Comparison of ENCODE assay signal across 8 cellular contexts in the genomic region with DNA sequence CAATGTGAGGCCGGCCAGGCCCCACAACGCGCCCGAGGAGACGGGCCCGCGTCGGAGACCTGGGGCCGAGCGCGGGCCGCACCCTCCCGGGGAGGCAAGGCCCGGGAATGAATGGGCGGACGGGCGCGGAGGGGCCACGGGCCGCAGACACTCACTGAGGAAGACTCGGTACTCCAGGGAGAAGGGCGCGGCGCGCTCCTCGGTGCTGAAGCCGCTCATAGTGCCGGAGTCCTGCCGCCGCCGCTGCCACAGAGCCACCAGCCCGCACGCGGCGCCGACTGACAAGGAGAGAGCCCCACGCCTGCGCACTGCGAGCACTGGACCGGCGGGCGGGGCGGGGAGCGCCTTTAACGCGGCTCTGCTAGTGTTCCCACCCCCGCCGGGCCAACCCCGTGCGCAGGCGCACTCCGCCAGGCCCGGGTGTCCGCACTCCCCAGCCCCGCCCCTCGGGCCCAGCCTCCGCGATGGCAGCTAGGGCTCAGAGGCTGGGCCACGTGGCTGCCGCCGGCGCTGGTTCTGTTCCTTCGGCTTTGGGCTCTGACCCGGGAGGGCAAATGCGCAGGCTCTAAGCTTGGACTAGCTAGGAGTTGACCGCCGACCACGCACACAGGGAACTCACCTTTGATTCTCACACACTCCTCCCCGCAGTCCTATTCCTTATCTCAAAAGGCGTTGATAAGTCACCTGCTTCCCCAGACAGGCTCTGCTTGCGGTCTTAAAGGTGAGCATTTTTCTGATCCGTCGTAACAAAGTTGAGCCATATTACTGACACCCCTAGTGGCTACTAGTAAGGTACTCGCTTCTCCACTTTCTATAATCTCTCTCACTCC. TPM values are rescaled to one million over a fixed set of nuclear protein-coding genes. Genes with fewer than 3 reads are reported as not detected.
DNase-seq lines count a peak whose midpoint lies in the region; TF ChIP-seq lines count a peak whose summit lies in the region.

A gene (minus strand): TSS at position 321 of the 830 bp plus-strand sequence. CDS start 102 bp downstream, at position 219.

- peak; percentile 14 for TF ChIP-seq RAD21 in neural cell (conservative IDR thresholded peaks at IDR 0.05)

- WGBS in stomach, 5 donors = 0 to 1% (median 1%) methylated on average over 15 to 74 of the region's 74 CpGs

- H3K9ac ChIP-seq in ES-I3 (ENCODE audit: low read depth, low read length) = peak within 1 kb of the TSS; percentile 95
- H3K9ac ChIP-seq in neural cell (ENCODE audit: low read length) = peak within 1 kb of the TSS; percentile 91

- TF ChIP-seq CTCF in neural cell (IDR thresholded peaks at IDR 0.05; ENCODE audit: poor library complexity, severe bottlenecking) = peak; percentile 64
- peak in 2 of 7 experiments; percentile 18 to 29 for TF ChIP-seq CTCF in stomach (IDR thresholded peaks at IDR 0.05)

- H3K79me2 ChIP-seq in neural cell (replicated peaks; ENCODE audit: insufficient read depth, low read length) = peaks cover 25% of the 10 kb centered on the region

- H3K9me3 ChIP-seq in ES-I3 (ENCODE audit: control insufficient read depth, insufficient read depth, low read length) (no peaks in the 10 kb centered on the region; the same call in 1 of the 2 replicates), neural cell (ENCODE audit: low read length) (no peaks in the 10 kb centered on the region), stomach (no peaks in the 10 kb centered on the region)

- H3K36me3 ChIP-seq in ES-I3 (ENCODE audit: insufficient read depth, low read length) (peaks cover 4% of the 10 kb centered on the region), H7 (replicated peaks; ENCODE audit: control insufficient read depth, insufficient read depth, low read length) (peaks cover 3% of the 10 kb centered on the region; the same call in 1 of the 2 replicates), neural cell (ENCODE audit: insufficient read depth, low read length) (peaks cover 8% of the 10 kb centered on the region), stomach (peaks cover 8 to 20% (median 15%) of the 10 kb centered on the region in 4 donors)

- H3K4me3 ChIP-seq in H7 (ENCODE audit: insufficient read depth, low read depth, low read length) (peak within 1 kb of the TSS; percentile 84), neural cell (ENCODE audit: low read length) (peak within 1 kb of the TSS; percentile 97), stomach (peak within 1 kb of the TSS; percentile 84 to 94 (median 87))

- no peaks in the 10 kb centered on the region for H3F3A ChIP-seq in neural cell (ENCODE audit: insufficient read depth, low read length, poor library complexity, severe bottlenecking)

- peak in 2 of 4 donors; percentile 8 to 75 for TF ChIP-seq POLR2A in stomach (IDR thresholded peaks at IDR 0.05)

- intact Hi-C loops in stomach (cut with DNase I; ENCODE audit: low total_unique reads) = no loop called here

- H3K9me2 ChIP-seq in neural cell (ENCODE audit: insufficient read depth, low read length) = no peaks in the 10 kb centered on the region

- peak within 1 kb of the TSS; percentile 36 for H2AFZ ChIP-seq in neural cell (ENCODE audit: low read depth, low read length)

- H3K27me3 ChIP-seq in H7 (ENCODE audit: control insufficient read depth, insufficient read depth, low read length) = no peaks in the 10 kb centered on the region
- H3K27me3 ChIP-seq in neural cell (ENCODE audit: insufficient read depth, low read depth, low read length) = no peaks in the 10 kb centered on the region
- no peaks in the 10 kb centered on the region for H3K27me3 ChIP-seq in stomach

- H3K4me2 ChIP-seq in neural cell (ENCODE audit: low read length) = peak within 1 kb of the TSS; percentile 94

- peak; percentile 13 for TF ChIP-seq EP300 in neural cell (conservative IDR thresholded peaks at IDR 0.05; ENCODE audit: poor library complexity, severe bottlenecking)
- no peak for TF ChIP-seq EP300 in stomach (IDR thresholded peaks at IDR 0.05)

- peak within 1 kb of the TSS; percentile 67 for H3K27ac ChIP-seq in neural cell (ENCODE audit: low read length)
- peak within 1 kb of the TSS; percentile 90 to 94 (median 91) for H3K27ac ChIP-seq in stomach

- no peaks in the 10 kb centered on the region for H4K20me1 ChIP-seq in neural cell (ENCODE audit: insufficient read depth)

- H3K4me1 ChIP-seq in ES-I3 (ENCODE audit: insufficient read depth, low read length) = peaks cover 5% of the 10 kb centered on the region
- peaks cover 9 to 51% (median 32%) of the 10 kb centered on the region in 4 donors for H3K4me1 ChIP-seq in stomach

- DNase-seq in H7 (peak; percentile 100), M059J (ENCODE audit: low read depth) (peak; percentile 94), SHP77 (lab: John Stamatoyannopoulos, UW) (peak; percentile 77 to 78), fibroblast of the conjunctiva (ENCODE audit: low read depth) (peak; percentile 91), stomach (peak; percentile 99)
- peak; percentile 100 for DNase-seq in activated effector memory CD4-positive, alpha-beta T cell treated with anti-CD3 and anti-CD28 coated beads, Interleukin-2, amount 50 U/mL, for 16 hours

TF ChIP-seq in neural cell, 6 proteins besides CTCF, POLR2A, EP300 and RAD21:
- TF ChIP-seq, protein P1, sequence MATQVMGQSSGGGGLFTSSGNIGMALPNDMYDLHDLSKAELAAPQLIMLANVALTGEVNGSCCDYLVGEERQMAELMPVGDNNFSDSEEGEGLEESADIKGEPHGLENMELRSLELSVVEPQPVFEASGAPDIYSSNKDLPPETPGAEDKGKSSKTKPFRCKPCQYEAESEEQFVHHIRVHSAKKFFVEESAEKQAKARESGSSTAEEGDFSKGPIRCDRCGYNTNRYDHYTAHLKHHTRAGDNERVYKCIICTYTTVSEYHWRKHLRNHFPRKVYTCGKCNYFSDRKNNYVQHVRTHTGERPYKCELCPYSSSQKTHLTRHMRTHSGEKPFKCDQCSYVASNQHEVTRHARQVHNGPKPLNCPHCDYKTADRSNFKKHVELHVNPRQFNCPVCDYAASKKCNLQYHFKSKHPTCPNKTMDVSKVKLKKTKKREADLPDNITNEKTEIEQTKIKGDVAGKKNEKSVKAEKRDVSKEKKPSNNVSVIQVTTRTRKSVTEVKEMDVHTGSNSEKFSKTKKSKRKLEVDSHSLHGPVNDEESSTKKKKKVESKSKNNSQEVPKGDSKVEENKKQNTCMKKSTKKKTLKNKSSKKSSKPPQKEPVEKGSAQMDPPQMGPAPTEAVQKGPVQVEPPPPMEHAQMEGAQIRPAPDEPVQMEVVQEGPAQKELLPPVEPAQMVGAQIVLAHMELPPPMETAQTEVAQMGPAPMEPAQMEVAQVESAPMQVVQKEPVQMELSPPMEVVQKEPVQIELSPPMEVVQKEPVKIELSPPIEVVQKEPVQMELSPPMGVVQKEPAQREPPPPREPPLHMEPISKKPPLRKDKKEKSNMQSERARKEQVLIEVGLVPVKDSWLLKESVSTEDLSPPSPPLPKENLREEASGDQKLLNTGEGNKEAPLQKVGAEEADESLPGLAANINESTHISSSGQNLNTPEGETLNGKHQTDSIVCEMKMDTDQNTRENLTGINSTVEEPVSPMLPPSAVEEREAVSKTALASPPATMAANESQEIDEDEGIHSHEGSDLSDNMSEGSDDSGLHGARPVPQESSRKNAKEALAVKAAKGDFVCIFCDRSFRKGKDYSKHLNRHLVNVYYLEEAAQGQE (IDR thresholded peaks at IDR 0.05; ENCODE audit: borderline replicate concordance) = peak; percentile 69
- peak; percentile 99 for TF ChIP-seq POLR2AphosphoS5 (IDR thresholded peaks at IDR 0.05)
- TF ChIP-seq SMC3 (conservative IDR thresholded peaks at IDR 0.05; ENCODE audit: poor library complexity) = peak; percentile 7
- TF ChIP-seq EZH2 (IDR thresholded peaks at IDR 0.05; ENCODE audit: borderline replicate concordance, insufficient read depth, low read length, poor library complexity, severe bottlenecking) = no peak
- peak; percentile 97 for TF ChIP-seq MXI1 (conservative IDR thresholded peaks at IDR 0.05; ENCODE audit: poor library complexity, severe bottlenecking)
- no peak for TF ChIP-seq TAF1 (IDR thresholded peaks at IDR 0.05; ENCODE audit: low read depth)

RNA-seq across cellular contexts. Expression of the gene that starts here (rescaled TPM):
- 207 and 232 TPM in 2 replicates for total RNA-seq in H7 (2014; rRNA removed; shearing (Covaris generic))
- total RNA-seq in M059J (2014; rRNA removed; shearing (Covaris generic)) = 143 and 186 TPM in 2 replicates
- polyA plus RNA-seq in neural cell = 301 and 402 TPM in 2 replicates
- 204 and 211 TPM in 2 replicates for polyA minus RNA-seq in neural cell
- 100 to 1,000 TPM in 2 of 5 donors, 10 to 100 TPM in 3; 18.1 to 140 (median 93.9) TPM for total RNA-seq in stomach
- polyA plus RNA-seq in stomach = 100 to 1,000 TPM; 152 to 217 (median 162) TPM

Comparison
In these comparisons a context has a peak if more than half of its experiments do, and no peak if none do; other contexts are left out.
1. Peak in every context shown above with its lines: DNase-seq, H3K4me3 ChIP-seq and H3K27ac ChIP-seq.